Comparison of ENCODE assay signal across 28 cellular contexts in genomic region chr18:22601481-22601880, GRCh38.
"Had no signal": no experiment of that assay in that cellular context is flagged by ENCODE, and none has a peak within 500 bp of the region (broad histone marks: within the 10 kb centered on the region; RNA-seq: fewer than 3 reads in every experiment).

No MANE protein-coding gene starts in this region.

- DNase-seq: activated CD4-positive, alpha-beta memory T cell treated with anti-CD3 and anti-CD28 coated beads for 36 hours; activated CD4-positive, alpha-beta T cell treated with anti-CD3 and anti-CD28 coated beads for 4 hours; activated CD4-positive, CD25-positive, alpha-beta regulatory T cell; activated naive CD4-positive, alpha-beta T cell treated with Interleukin-2 at 50 U/mL for 16 hours; activated naive CD8-positive, alpha-beta T cell treated with anti-CD3 and anti-CD28 coated beads for 36 hours; activated T-cell treated with anti-CD3 and anti-CD28 coated beads, Interleukin-2, amount 50 U/mL, for 48 hours; colonic mucosa; dorsolateral prefrontal cortex; head of caudate nucleus; hypothalamus; left ventricle myocardium superior; mammary epithelial cell; midbrain; pancreas; psoas muscle; stimulated activated CD4-positive, alpha-beta T cell treated with anti-CD3 and anti-CD28 coated beads, Interleukin-4, amount 100 ng/mL, for 4 hours; substantia nigra; T-helper 9 cell; thyroid gland; upper lobe of right lung had no signal

- H3K36me3 ChIP-seq: breast epithelium, colonic mucosa, esophagus muscularis mucosa, gastroesophageal sphincter, neutrophil, pancreas, right atrium auricular region, thyroid gland, upper lobe of right lung had no signal

- H3K36me3 Mint-ChIP-seq: activated CD4-positive, alpha-beta memory T cell treated with anti-CD3 and anti-CD28 coated beads for 36 hours; activated naive CD8-positive, alpha-beta T cell treated with anti-CD3 and anti-CD28 coated beads for 36 hours had no signal

- H3K4me3 ChIP-seq: breast epithelium, colonic mucosa, dorsolateral prefrontal cortex, esophagus muscularis mucosa, gastroesophageal sphincter, pancreas, psoas muscle, right atrium auricular region, thyroid gland, upper lobe of right lung had no signal

- H3K4me1 ChIP-seq: breast epithelium, colonic mucosa had no signal

- H3K27ac Mint-ChIP-seq: activated CD4-positive, alpha-beta memory T cell treated with anti-CD3 and anti-CD28 coated beads for 36 hours; activated naive CD8-positive, alpha-beta T cell treated with anti-CD3 and anti-CD28 coated beads for 36 hours; natural killer cell treated with Interleukin-12 subunit alpha and Interleukin-12 subunit beta and Interleukin-15 and Interleukin-18, amount 100 ng/mL, for 72 hours; stimulated activated naive CD8-positive, alpha-beta T cell treated with anti-CD3 and anti-CD28 coated beads, Interleukin-15, Interleukin-2, amounts not matched to agents 100 ng/mL and 50 ng/mL, for 24 hours had no signal

- H3K9me3 Mint-ChIP-seq: activated CD4-positive, alpha-beta memory T cell treated with anti-CD3 and anti-CD28 coated beads for 36 hours; central memory CD8-positive, alpha-beta T cell; natural killer cell treated with Interleukin-12 subunit alpha and Interleukin-12 subunit beta and Interleukin-15 and Interleukin-18, amount 100 ng/mL, for 72 hours had no signal

- ATAC-seq: gastroesophageal sphincter; left ventricle myocardium superior; natural killer cell treated with Interleukin-12 subunit alpha and Interleukin-12 subunit beta and Interleukin-15 and Interleukin-18, amount 100 ng/mL, for 72 hours; pancreas; psoas muscle; upper lobe of right lung had no signal

- H3K9me3 ChIP-seq: breast epithelium, colonic mucosa, esophagus muscularis mucosa, gastroesophageal sphincter, neutrophil, pancreas, psoas muscle, right atrium auricular region, thyroid gland, upper lobe of right lung had no signal

- H3K27me3 Mint-ChIP-seq: activated CD4-positive, alpha-beta memory T cell treated with anti-CD3 and anti-CD28 coated beads for 36 hours had no signal

- H3K4me3 Mint-ChIP-seq: activated CD4-positive, alpha-beta memory T cell treated with anti-CD3 and anti-CD28 coated beads for 36 hours; activated naive CD8-positive, alpha-beta T cell treated with anti-CD3 and anti-CD28 coated beads for 36 hours; central memory CD8-positive, alpha-beta T cell; natural killer cell treated with Interleukin-12 subunit alpha and Interleukin-12 subunit beta and Interleukin-15 and Interleukin-18, amount 100 ng/mL, for 72 hours; stimulated activated naive CD8-positive, alpha-beta T cell treated with anti-CD3 and anti-CD28 coated beads, Interleukin-15, Interleukin-2, amounts not matched to agents 100 ng/mL and 50 ng/mL, for 24 hours had no signal

- H3K27me3 ChIP-seq: breast epithelium, colonic mucosa, esophagus muscularis mucosa, gastroesophageal sphincter, neutrophil, pancreas, right atrium auricular region, thyroid gland, upper lobe of right lung had no signal

- H3K4me1 Mint-ChIP-seq: activated naive CD8-positive, alpha-beta T cell treated with anti-CD3 and anti-CD28 coated beads for 36 hours; central memory CD8-positive, alpha-beta T cell had no signal

- H3K27ac ChIP-seq: breast epithelium, colonic mucosa, dorsolateral prefrontal cortex, esophagus muscularis mucosa, gastroesophageal sphincter, neutrophil, pancreas, psoas muscle, right atrium auricular region, thyroid gland, upper lobe of right lung had no signal
